Comparison of ENCODE assay signal across 10 cellular contexts in the genomic region with DNA sequence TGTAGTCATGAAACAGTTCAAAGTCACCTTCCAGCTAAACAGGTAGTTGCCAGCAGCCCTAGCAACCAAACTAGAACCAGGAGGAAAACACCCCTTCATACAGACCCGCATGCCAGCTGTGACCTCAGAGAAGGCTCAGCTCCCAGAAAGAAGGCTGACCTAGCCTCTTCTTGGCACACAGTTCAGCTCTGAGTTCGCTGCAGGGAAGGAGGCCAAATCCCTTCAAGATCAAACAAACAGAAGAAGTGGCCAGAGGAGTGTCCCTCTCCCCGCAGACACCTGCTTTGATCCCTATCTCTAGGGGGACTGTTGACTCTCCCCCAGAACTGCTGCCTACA.
DNase-seq lines count a peak whose midpoint lies in the region; ATAC-seq and TF ChIP-seq lines count a peak whose summit lies in the region.
"Had no signal": no experiment of that assay in that cellular context is flagged by ENCODE, and none has a peak within 500 bp of the region (broad histone marks: within the 10 kb centered on the region; RNA-seq: fewer than 3 reads in every experiment).

No MANE protein-coding gene starts in this region.

- no peaks in the 10 kb centered on the region for H3K27me3 Mint-ChIP-seq in nephron (ENCODE audit: low read depth)

- H3K4me3 ChIP-seq in cardiac fibroblast (replicated peaks in 1 of 2; ENCODE audit: low read depth in 2 of 2, low read length in 2 of 2), result no peak overlapping the region

- H3K36me3 Mint-ChIP-seq in nephron (ENCODE audit: low read depth), result peaks cover 21% of the 10 kb centered on the region

- no peak overlapping the region for H3K4me3 Mint-ChIP-seq in nephron

- ATAC-seq in GM19351 (IDR thresholded peaks at IDR 0.05; ENCODE audit: unreplicated experiment), result no peak

- TF ChIP-seq CTCF in cardiac fibroblast (IDR thresholded peaks at IDR 0.05; ENCODE audit: low read depth, low read length) (no peak), nephron (IDR thresholded peaks at IDR 0.05; ENCODE audit: unreplicated experiment in 3 of 3) (no peak)

- H3K27ac Mint-ChIP-seq in nephron, result peak overlapping the region; percentile 27 to 56 (median 48)

- DNase-seq in NCI-H1092 treated with DMSO at 0.1 percent for 48 hours (lab: John Stamatoyannopoulos, UW) (peak; percentile 9), NCI-H1092 (lab: John Stamatoyannopoulos, UW) (no peak), NCI-H2029 treated with DMSO at 0.1 percent for 48 hours (lab: John Stamatoyannopoulos, UW) (peak; percentile 47), cardiac fibroblast (ENCODE audit: low read depth in 2 of 2) (peak; percentile 31 to 37), SKM-1 (lab: John Stamatoyannopoulos, UW; ENCODE audit: unreplicated experiment) (no peak), AG08395 (ENCODE audit: low spot score) (no peak)
- DNase-seq: islet precursor cell, retina had no signal

- H3K4me1 Mint-ChIP-seq in nephron, result peaks cover 35% of the 10 kb centered on the region

- peaks cover 2% of the 10 kb centered on the region for H3K9me3 Mint-ChIP-seq in nephron

Comparison
In these comparisons a context has a peak if more than half of its experiments do, and no peak if none do; other contexts are left out.
1. DNase-seq: peak in NCI-H1092 treated with DMSO at 0.1 percent for 48 hours (single experiment), NCI-H2029 treated with DMSO at 0.1 percent for 48 hours (single experiment) and cardiac fibroblast (2 of 2); none in NCI-H1092 (single experiment), SKM-1 (single experiment) and AG08395 (single experiment).